ENCODE assay signal across 8 cellular contexts in genomic region chr20:3887870-3888614, GRCh38. TPM values are rescaled to one million over a fixed set of nuclear protein-coding genes. Genes with fewer than 3 reads are reported as not detected.
DNase-seq lines count a peak whose midpoint lies in the region; ATAC-seq and TF ChIP-seq lines count a peak whose summit lies in the region.

No MANE protein-coding gene starts in this region.

- no peaks in the 10 kb centered on the region for H3K27me3 Mint-ChIP-seq in T-helper 2 cell treated with Interferon-gamma antibody and Interleukin-4, amounts not matched to agents 5 μg/mL and 100 μg/mL, for 36 hours (ENCODE audit: low read depth)
- peaks cover 11% of the 10 kb centered on the region for H3K27me3 Mint-ChIP-seq in neural progenitor cell (ENCODE audit: insufficient read depth, low read depth)

- no peaks in the 10 kb centered on the region for H3K9me3 Mint-ChIP-seq in T-helper 2 cell treated with Interferon-gamma antibody and Interleukin-4, amounts not matched to agents 5 μg/mL and 100 μg/mL, for 36 hours
- no peaks in the 10 kb centered on the region for H3K9me3 Mint-ChIP-seq in neural progenitor cell

- DNase-seq in T-helper 2 cell treated with Interferon-gamma antibody and Interleukin-4, amounts not matched to agents 5 μg/mL and 100 μg/mL, for 36 hours (ENCODE audit: low spot score), result no peak
- DNase-seq in T-helper 2 cell (no peak), SJSA1 (ENCODE audit: low read depth in 1 of 2, low spot score in 2 of 2) (no peak), neural progenitor cell (ENCODE audit: low spot score) (peak; percentile 28), COR-L47 (lab: John Stamatoyannopoulos, UW) (no peak), HuH-7.5 (ENCODE audit: low spot score) (no peak)

- H3K36me3 ChIP-seq in SJSA1 (peaks cover 37% of the 10 kb centered on the region), esophagus (ENCODE audit: control insufficient read depth in 2 of 2, insufficient read depth in 2 of 2, low read length in 1 of 2) (no peaks in the 10 kb centered on the region), neural progenitor cell (no peaks in the 10 kb centered on the region)

- H3K27me3 ChIP-seq in SJSA1 (replicated peaks) (no peaks in the 10 kb centered on the region), esophagus (ENCODE audit: control insufficient read depth in 1 of 2, insufficient read depth in 2 of 2, low read length in 2 of 2) (no peaks in the 10 kb centered on the region), neural progenitor cell (no peaks in the 10 kb centered on the region)

- H3K27ac ChIP-seq in SJSA1, result peak overlapping the region; percentile 76; the same call in 1 of the 2 replicates
- H3K27ac ChIP-seq in esophagus (ENCODE audit: low read depth in 2 of 2, low read length in 1 of 2), result peak overlapping the region; percentile 94
- H3K27ac ChIP-seq in neural progenitor cell, result no peak overlapping the region

- 18 to 22% methylated on average over 16 of the region's 16 CpGs for WGBS in esophagus, 2 donors

- H4K20me1 ChIP-seq in neural progenitor cell (ENCODE audit: low read depth), result peaks cover 34% of the 10 kb centered on the region

- H3K36me3 Mint-ChIP-seq in T-helper 2 cell treated with Interferon-gamma antibody and Interleukin-4, amounts not matched to agents 5 μg/mL and 100 μg/mL, for 36 hours (ENCODE audit: low read depth), result peaks cover 49% of the 10 kb centered on the region
- H3K36me3 Mint-ChIP-seq in neural progenitor cell, result peaks cover 36% of the 10 kb centered on the region

- H3K4me3 ChIP-seq in SJSA1 (peak overlapping the region; percentile 97), esophagus (ENCODE audit: low read depth in 1 of 2, low read length in 2 of 2) (peak overlapping the region; percentile 82 to 95), neural progenitor cell (peak overlapping the region; percentile 92)

- no peak for TF ChIP-seq CTCF in neural progenitor cell (IDR thresholded peaks at IDR 0.05)

- no peak overlapping the region for H2AFZ ChIP-seq in neural progenitor cell (replicated peaks)

- H3K79me2 ChIP-seq in neural progenitor cell (ENCODE audit: low read depth), result peaks cover 66% of the 10 kb centered on the region

- ATAC-seq in GM18861 (IDR thresholded peaks at IDR 0.05; ENCODE audit: unreplicated experiment), result no peak

- peak overlapping the region; percentile 89 for H3K27ac Mint-ChIP-seq in T-helper 2 cell treated with Interferon-gamma antibody and Interleukin-4, amounts not matched to agents 5 μg/mL and 100 μg/mL, for 36 hours
- peak overlapping the region; percentile 99 for H3K27ac Mint-ChIP-seq in neural progenitor cell

- peaks cover 15% of the 10 kb centered on the region for H3F3A ChIP-seq in neural progenitor cell (ENCODE audit: low read depth)

- no peak overlapping the region for H3K9ac ChIP-seq in neural progenitor cell

- H3K9me3 ChIP-seq in SJSA1 (replicated peaks) (no peaks in the 10 kb centered on the region), esophagus (ENCODE audit: control insufficient read depth in 2 of 2, insufficient read depth in 1 of 2, low read depth in 1 of 2, low read length in 1 of 2) (no peaks in the 10 kb centered on the region), neural progenitor cell (ENCODE audit: low read depth) (no peaks in the 10 kb centered on the region)

- peak overlapping the region; percentile 73 for H3K4me2 ChIP-seq in neural progenitor cell

- peaks cover 35% of the 10 kb centered on the region for H3K4me1 Mint-ChIP-seq in T-helper 2 cell treated with Interferon-gamma antibody and Interleukin-4, amounts not matched to agents 5 μg/mL and 100 μg/mL, for 36 hours (ENCODE audit: low read depth)
- peaks cover 39% of the 10 kb centered on the region for H3K4me1 Mint-ChIP-seq in neural progenitor cell

- peaks cover 23% of the 10 kb centered on the region for H3K4me1 ChIP-seq in SJSA1 (replicated peaks)
- peaks cover 0 to 2% of the 10 kb centered on the region in 2 donors for H3K4me1 ChIP-seq in esophagus (ENCODE audit: control insufficient read depth in 2 of 2, insufficient read depth in 2 of 2, low read length in 1 of 2)
- peaks cover 26% of the 10 kb centered on the region for H3K4me1 ChIP-seq in neural progenitor cell

- H3K4me3 Mint-ChIP-seq in T-helper 2 cell treated with Interferon-gamma antibody and Interleukin-4, amounts not matched to agents 5 μg/mL and 100 μg/mL, for 36 hours, result peak overlapping the region; percentile 94
- H3K4me3 Mint-ChIP-seq in neural progenitor cell, result peak overlapping the region; percentile 95

RNA-seq across cellular contexts. Expression of gene PANK2, which starts 1.1 kb away (rescaled TPM):
- total RNA-seq in SJSA1 (2014; rRNA removed; shearing (Covaris generic)), result 66.3 and 70.6 TPM in 2 replicates
- 10 to 100 TPM; 31.0 to 31.9 TPM for polyA plus RNA-seq in esophagus
- 55.7 and 60.7 TPM in 2 replicates for total RNA-seq in neural progenitor cell (ENCODE audit: low replicate concordance)

RNA-seq across cellular contexts. Expression of gene MAVS, which starts 41.4 kb away (rescaled TPM):
- total RNA-seq in SJSA1 (2014; rRNA removed; shearing (Covaris generic)), result 14.4 and 21.5 TPM in 2 replicates
- 10 to 100 TPM in 1 of 2 donors, 1 to 10 TPM in 1; 9.2 to 20.5 TPM for polyA plus RNA-seq in esophagus
- 14.1 and 23.4 TPM in 2 replicates for total RNA-seq in neural progenitor cell (ENCODE audit: low replicate concordance)
